ENCODE assay signal across 1 cellular context in genomic region chr7:148261996-148262688, GRCh38.
TF ChIP-seq lines count a peak whose summit lies in the region.

No MANE protein-coding gene starts in this region.

TF ChIP-seq in HCT116, 20 proteins besides CTCF, POLR2A, EP300 and RAD21:
- TF ChIP-seq ZBTB33 (IDR thresholded peaks at IDR 0.05; ENCODE audit: extremely low read depth, insufficient replicate concordance, low read length) (no peak), CBX3 (IDR thresholded peaks at IDR 0.05; ENCODE audit: low read depth) (no peak), ZNF274 (IDR thresholded peaks at IDR 0.05; ENCODE audit: low read depth, low read length) (no peak), TCF7L2 (IDR thresholded peaks at IDR 0.05; ENCODE audit: borderline replicate concordance, extremely low read depth, insufficient read depth, insufficient read length) (no peak), EGR1 (IDR thresholded peaks at IDR 0.05; ENCODE audit: low read depth) (no peak), JUND (IDR thresholded peaks at IDR 0.05) (no peak), MAX (IDR thresholded peaks at IDR 0.05) (no peak), EZH2 (IDR thresholded peaks at IDR 0.05) (no peak), ZFX (IDR thresholded peaks at IDR 0.05) (no peak)
